8 cellular contexts compared by ENCODE assay signal in genomic region chr7:111089822-111090426, GRCh38. TPM values are rescaled to one million over a fixed set of nuclear protein-coding genes. Genes with fewer than 3 reads are reported as not detected.
DNase-seq lines count a peak whose midpoint lies in the region; ATAC-seq and TF ChIP-seq lines count a peak whose summit lies in the region.

No MANE protein-coding gene starts in this region.

- peaks cover 42% of the 10 kb centered on the region for H3K4me1 Mint-ChIP-seq in brain

- ATAC-seq in HG03135 (IDR thresholded peaks at IDR 0.05; ENCODE audit: unreplicated experiment) (peak; percentile 61), GM19324 (IDR thresholded peaks at IDR 0.05; ENCODE audit: low FRiP score, unreplicated experiment) (no peak)

- POLR2A ChIA-PET in A673 (lab: Charles Lee; ENCODE audit: low non-redundant PET), result no interaction called here

- no TSS peak for BruUV-seq in A673 (replicated peaks; lab: Mats Ljungman, UMichigan)

- peak overlapping the region; percentile 32 to 98 (median 92) for H3K4me3 Mint-ChIP-seq in brain

- TF ChIP-seq CTCF in A673 (conservative IDR thresholded peaks at IDR 0.05; ENCODE audit: low read depth, low read length) (peak; percentile 76), GM12873 (IDR thresholded peaks at IDR 0.05; ENCODE audit: insufficient read depth, low read depth, low read length, missing control alignments) (peak; percentile 62), brain (conservative IDR thresholded peaks at IDR 0.05) (peak; percentile 69 to 84), kidney epithelial cell (IDR thresholded peaks at IDR 0.05; ENCODE audit: insufficient read depth, low read length, poor library complexity, severe bottlenecking) (peak; percentile 61)

- peak overlapping the region in 1 of 5 experiments; percentile 94 for H3K27ac Mint-ChIP-seq in brain

- H3K9me3 Mint-ChIP-seq in brain, result peaks cover 0 to 4% (median 0%) of the 10 kb centered on the region in 5 experiments

- peaks cover 20% of the 10 kb centered on the region for H3K4me1 ChIP-seq in A673 (ENCODE audit: insufficient read depth, low read length, poor library complexity, severe bottlenecking)

- H3K4me3 ChIP-seq in A673 (ENCODE audit: low read depth, low read length, poor library complexity, severe bottlenecking) (no peak overlapping the region), kidney epithelial cell (ENCODE audit: low read depth, low read length) (no peak overlapping the region)

- H3K27ac ChIP-seq in A673 (ENCODE audit: low read depth, low read length, poor library complexity, severe bottlenecking), result no peak overlapping the region

- H3K27me3 ChIP-seq in A673 (replicated peaks; ENCODE audit: insufficient read depth, low read depth, low read length, poor library complexity), result no peaks in the 10 kb centered on the region
- no peaks in the 10 kb centered on the region for H3K27me3 ChIP-seq in kidney epithelial cell (ENCODE audit: control insufficient read depth, insufficient read depth, low read length)

- DNase-seq in A673 (ENCODE audit: low spot score), result peak; percentile 58
- DNase-seq in NCI-H69 (lab: John Stamatoyannopoulos, UW), result peak; percentile 86
- no peak for DNase-seq in kidney epithelial cell (ENCODE audit: low read depth)
- no peak for DNase-seq in putamen (ENCODE audit: low spot score)

- CTCF ChIA-PET in A673 (lab: Charles Lee), result no interaction called here

- peaks cover 8% of the 10 kb centered on the region for H3K27me3 Mint-ChIP-seq in brain

- H3K36me3 ChIP-seq in A673 (ENCODE audit: insufficient read depth, low read length, poor library complexity, severe bottlenecking) (no peaks in the 10 kb centered on the region), kidney epithelial cell (ENCODE audit: control insufficient read depth, insufficient read depth, low read length) (no peaks in the 10 kb centered on the region)

- intact Hi-C loops in A673 (cut with micrococcal nuclease; ENCODE audit: unreplicated experiment), result loop anchor here (5.0 to 10.0 kb wide), 3 partner anchors 255 to 642 kb away; no protein-coding TSS in a partner anchor

- H3K9me3 ChIP-seq in A673 (ENCODE audit: low read depth, low read length, poor library complexity, severe bottlenecking), result no peaks in the 10 kb centered on the region

- H3K36me3 Mint-ChIP-seq in brain, result no peaks in the 10 kb centered on the region

RNA-seq across cellular contexts. Expression of gene LRRN3, which starts 1.0 kb away (rescaled TPM):
- not detected in 2 replicates for total RNA-seq in A673 (2021)
- polyA plus RNA-seq in brain (ENCODE audit: insufficient read depth, low read depth, low replicate concordance), result 7.2 TPM
- 0.34 and 0.38 TPM in 2 replicates for total RNA-seq in kidney epithelial cell

Comparison
In these comparisons a context has a peak if more than half of its experiments do, and no peak if none do; other contexts are left out.
1. DNase-seq: peak in A673 (single experiment) and NCI-H69 (single experiment); none in kidney epithelial cell (single experiment) and putamen (single experiment).
2. Peak in every context shown above with its lines, with median percentiles within 50 percentile points of each other: CTCF ChIP-seq.